ENCODE assay signal across 9 cellular contexts in genomic region chr2:101900375-101900774, GRCh38.
A peak's percentile ranks its signal among the peaks of the same experiment; 100 is the strongest.
DNase-seq lines count a peak whose midpoint lies in the region; ATAC-seq lines count a peak whose summit lies in the region.
"Had no signal": no experiment of that assay in that cellular context is flagged by ENCODE, and none has a peak within 500 bp of the region (broad histone marks: within the 10 kb centered on the region; RNA-seq: fewer than 3 reads in every experiment).

No MANE protein-coding gene starts in this region.

- intact Hi-C loops in head of caudate nucleus (cut with DNase I), result no loop called here

- ATAC-seq in GM19397 (IDR thresholded peaks at IDR 0.05; ENCODE audit: unreplicated experiment), result peak; percentile 70
- ATAC-seq in left lobe of liver, result peak; percentile 12
- ATAC-seq in GM18502 (IDR thresholded peaks at IDR 0.05; ENCODE audit: poor library complexity, unreplicated experiment), result no peak
- ATAC-seq: CD8-positive, alpha-beta T cell had no signal

- DNase-seq in Daoy (ENCODE audit: low read depth), result peak; percentile 16
- peak; percentile 57 for DNase-seq in NCI-H226
- no peak for DNase-seq in left lobe of liver (ENCODE audit: low spot score)
- no peak for DNase-seq in head of caudate nucleus
- no peak for DNase-seq in COLO829 (ENCODE audit: low spot score)
- DNase-seq in DMS153 (lab: John Stamatoyannopoulos, UW), result no peak
- DNase-seq: CD8-positive, alpha-beta T cell had no signal

Comparison
In these comparisons a context has a peak if more than half of its experiments do, and no peak if none do; other contexts are left out.
1. DNase-seq: peak in Daoy (single experiment) and NCI-H226 (single experiment); none in left lobe of liver (single experiment), head of caudate nucleus (0 of 42), COLO829 (single experiment) and DMS153 (single experiment).